30 cellular contexts compared by ENCODE assay signal in the genomic region with DNA sequence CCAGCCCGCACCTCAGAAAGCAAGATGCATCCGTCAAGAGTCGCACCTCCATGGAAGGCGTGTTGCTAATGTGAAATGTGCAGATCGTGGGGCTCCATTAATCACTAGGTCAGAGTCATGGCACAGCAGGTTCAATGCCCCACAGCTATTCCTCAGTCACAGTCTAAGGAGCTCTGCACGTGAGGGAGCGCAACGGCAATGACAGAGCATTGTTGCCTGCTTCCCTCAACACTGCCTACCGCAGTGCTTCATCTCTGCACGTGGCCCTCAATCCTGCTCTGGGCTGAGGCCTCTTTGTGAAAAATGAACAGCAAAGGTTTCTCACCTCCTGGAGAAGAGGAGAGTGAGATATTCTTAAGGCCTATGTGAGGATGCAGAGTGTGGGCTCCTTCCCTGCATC.
DNase-seq lines count a peak whose midpoint lies in the region; ATAC-seq, FAIRE-seq and TF ChIP-seq lines count a peak whose summit lies in the region.
"Had no signal": no experiment of that assay in that cellular context is flagged by ENCODE, and none has a peak within 500 bp of the region (broad histone marks: within the 10 kb centered on the region; RNA-seq: fewer than 3 reads in every experiment).

No MANE protein-coding gene starts in this region.

- H3K4me1 ChIP-seq in PC-3 (ENCODE audit: insufficient read depth, low read length): peaks cover 46% of the 10 kb centered on the region
- H3K4me1 ChIP-seq in osteoblast (ENCODE audit: insufficient read depth, low read length): peaks cover 32% of the 10 kb centered on the region
- no peaks in the 10 kb centered on the region for H3K4me1 ChIP-seq in endodermal cell (ENCODE audit: control insufficient read depth, insufficient read depth, low read length)

- H3K27me3 ChIP-seq in PC-3 (ENCODE audit: low read length) (no peaks in the 10 kb centered on the region), osteoblast (ENCODE audit: insufficient read depth, low read length) (no peaks in the 10 kb centered on the region), endodermal cell (ENCODE audit: control insufficient read depth, insufficient read depth, low read length, poor library complexity, severe bottlenecking) (no peaks in the 10 kb centered on the region)
- H3K27me3 ChIP-seq: BLaER1 treated with 17β-estradiol and CSF1 and Interleukin-3, amounts not matched to agents 10 nM and 100 nM had no signal

- H3K9me2 ChIP-seq in PC-3 (replicated peaks; ENCODE audit: low read length): no peaks in the 10 kb centered on the region

- H3K4me2 ChIP-seq in PC-3 (ENCODE audit: low read length) (no peak overlapping the region), osteoblast (ENCODE audit: insufficient read depth, low read length) (no peak overlapping the region)
- H3K4me2 ChIP-seq: BLaER1 treated with 17β-estradiol and CSF1 and Interleukin-3, amounts not matched to agents 10 nM and 100 nM had no signal

- no peak for TF ChIP-seq POLR2A in H54 (IDR thresholded peaks at IDR 0.05; ENCODE audit: low read depth, low read length)

- CTCF ChIA-PET in PC-3 (lab: Charles Lee): no interaction called here

- DNase-seq in Caki2 (ENCODE audit: low read depth) (peak; percentile 44), PC-3 (no peak), epithelial cell of prostate (ENCODE audit: low read depth, low spot score) (no peak), osteoblast (ENCODE audit: insufficient read length, low spot score, missing footprints) (no peak), SIG-M5 treated with dmso at 0.1 percent for 504 hours (lab: John Stamatoyannopoulos, UW; ENCODE audit: unreplicated experiment) (no peak), H54 (ENCODE audit: insufficient read length, low spot score) (no peak), endodermal cell (no peak)
- DNase-seq: AML-193; CD4-positive, alpha-beta T cell; DMS79; EL; GDM1; KBM-7; MV-4-11; NCI-H1105 treated with DMSO at 0.1 percent for 48 hours; NCI-H2029; NCI-H446; NCI-H524 treated with DMSO at 0.1 percent for 48 hours; NCI-H774; NK-92 treated with Interleukin-12 subunit alpha and Interleukin-12 subunit beta, amount 100 ng/mL, for 24 hours; SHP77 treated with DMSO at 0.1 percent for 48 hours had no signal

- POLR2A ChIA-PET in PC-3 (lab: Charles Lee; ENCODE audit: unreplicated experiment): no interaction called here

- H3K4me3 ChIP-seq in PC-3 (ENCODE audit: low read length): no peak overlapping the region
- H3K4me3 ChIP-seq in osteoblast (ENCODE audit: insufficient read depth, low read length): no peak overlapping the region
- H3K4me3 ChIP-seq in endodermal cell (ENCODE audit: low read length): no peak overlapping the region
- H3K4me3 ChIP-seq: BLaER1 treated with 17β-estradiol and CSF1 and Interleukin-3, amounts not matched to agents 10 nM and 100 nM; GM12878; SK-N-MC had no signal

- H4K20me1 ChIP-seq in PC-3 (ENCODE audit: low read length): no peaks in the 10 kb centered on the region
- no peaks in the 10 kb centered on the region for H4K20me1 ChIP-seq in osteoblast (ENCODE audit: insufficient read depth, low read length)
- H4K20me1 ChIP-seq: BLaER1 treated with 17β-estradiol and CSF1 and Interleukin-3, amounts not matched to agents 10 nM and 100 nM had no signal

- H3K4me1 Mint-ChIP-seq in endodermal cell: no peaks in the 10 kb centered on the region

- H3K9ac ChIP-seq in PC-3 (ENCODE audit: low read length): peak overlapping the region; percentile 51; the same call in 1 of the 2 replicates
- no peak overlapping the region for H3K9ac ChIP-seq in endodermal cell (ENCODE audit: extremely low read depth, low read length, poor library complexity, severe bottlenecking)
- H3K9ac ChIP-seq: BLaER1 treated with 17β-estradiol and CSF1 and Interleukin-3, amounts not matched to agents 10 nM and 100 nM had no signal

- H3K36me3 Mint-ChIP-seq in endodermal cell (ENCODE audit: low read depth): no peaks in the 10 kb centered on the region

- no TSS peak for BruUV-seq in PC-3 (replicated peaks; lab: Mats Ljungman, UMichigan)

- intact Hi-C loops in PC-3 (cut with micrococcal nuclease): loop anchor here (2.0 to 5.0 kb wide), 4 partner anchors 97 to 219 kb away; no protein-coding TSS in a partner anchor

- WGBS in endodermal cell (ENCODE audit: insufficient coverage in 1 of 2, insufficient read length in 1 of 2), 2 experiments: 92 to 95% methylated on average over 6 to 10 of the region's 10 CpGs

- TF ChIP-seq CTCF in PC-3 (conservative IDR thresholded peaks at IDR 0.05; ENCODE audit: low read depth, low read length): no peak
- no peak for TF ChIP-seq CTCF in osteoblast (IDR thresholded peaks at IDR 0.05; ENCODE audit: extremely low read depth, low read depth, low read length)
- TF ChIP-seq CTCF in endodermal cell (conservative IDR thresholded peaks at IDR 0.05): no peak

- no peak overlapping the region for H3K27ac Mint-ChIP-seq in endodermal cell
- H3K27ac Mint-ChIP-seq: CD4-positive, alpha-beta T cell had no signal

- H3K9me3 Mint-ChIP-seq in endodermal cell: no peaks in the 10 kb centered on the region
- H3K9me3 Mint-ChIP-seq: CD4-positive, alpha-beta T cell had no signal

- peaks cover 2% of the 10 kb centered on the region for H3K27me3 Mint-ChIP-seq in endodermal cell (ENCODE audit: insufficient read depth)

- in situ Hi-C loops in Caki2 (cut with HindIII; ENCODE audit: low pct_unique_long_range_greater_than_20kb, low sequenced_read_pairs): no loop called here

- no peaks in the 10 kb centered on the region for H3K9me3 ChIP-seq in PC-3 (ENCODE audit: low read length)
- H3K9me3 ChIP-seq in osteoblast (ENCODE audit: low read depth, low read length): no peaks in the 10 kb centered on the region
- no peaks in the 10 kb centered on the region for H3K9me3 ChIP-seq in endodermal cell (ENCODE audit: control insufficient read depth, low read length)
- H3K9me3 ChIP-seq: BLaER1 treated with 17β-estradiol and CSF1 and Interleukin-3, amounts not matched to agents 10 nM and 100 nM had no signal

- H3K4me3 Mint-ChIP-seq in endodermal cell: no peak overlapping the region
- H3K4me3 Mint-ChIP-seq: CD4-positive, alpha-beta T cell had no signal

- H3K79me2 ChIP-seq in PC-3 (ENCODE audit: low read length) (no peaks in the 10 kb centered on the region), osteoblast (ENCODE audit: insufficient read depth, low read length) (no peaks in the 10 kb centered on the region)

- no peak for FAIRE-seq in H54 (lab: Jason Lieb, UNC)
- FAIRE-seq: A204.1, GM12878, H1, HepG2 had no signal

- ATAC-seq in PC-3: no peak
- ATAC-seq: GM12878, HCT116, HepG2, Panc1 had no signal

- H3K27ac ChIP-seq in PC-3 (ENCODE audit: low read length) (peak overlapping the region; percentile 97), epithelial cell of prostate (peak overlapping the region; percentile 97), osteoblast (ENCODE audit: low read depth, low read length) (peak overlapping the region; percentile 95), endodermal cell (ENCODE audit: low read depth, low read length) (no peak overlapping the region)
- H3K27ac ChIP-seq: RWPE1, SK-N-MC had no signal

- H3F3A ChIP-seq in PC-3 (ENCODE audit: low read length, unreplicated experiment): peaks cover 8% of the 10 kb centered on the region

- H2AFZ ChIP-seq in PC-3 (ENCODE audit: low read length) (no peak overlapping the region), osteoblast (ENCODE audit: low read length) (no peak overlapping the region)

- H3K36me3 ChIP-seq in PC-3 (ENCODE audit: low read depth, low read length): no peaks in the 10 kb centered on the region
- H3K36me3 ChIP-seq in osteoblast (ENCODE audit: insufficient read depth, low read length): no peaks in the 10 kb centered on the region
- H3K36me3 ChIP-seq in endodermal cell (ENCODE audit: control insufficient read depth, insufficient read depth, low read length): no peaks in the 10 kb centered on the region
- H3K36me3 ChIP-seq: BLaER1 treated with 17β-estradiol and CSF1 and Interleukin-3, amounts not matched to agents 10 nM and 100 nM had no signal
